19 cellular contexts compared by ENCODE assay signal in the genomic region with DNA sequence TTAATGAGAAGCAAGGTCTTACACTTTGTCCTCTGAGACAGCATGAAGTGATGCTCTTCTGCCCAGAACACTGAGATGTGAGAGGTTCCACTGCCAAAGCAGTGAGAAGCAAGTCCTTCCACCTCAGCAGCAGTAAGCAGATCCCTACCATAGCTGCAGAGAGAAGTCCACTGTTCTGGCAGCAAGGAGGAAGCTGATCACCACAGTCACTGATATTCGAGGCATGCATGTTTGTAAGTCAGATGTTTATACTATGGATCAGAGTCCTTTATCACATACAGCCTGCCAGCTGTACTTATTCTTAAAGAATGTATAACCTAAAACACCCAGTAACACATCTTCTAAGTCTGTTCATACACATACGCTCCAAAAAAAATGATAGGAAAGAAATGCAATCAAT. TPM values are rescaled to one million over a fixed set of nuclear protein-coding genes. Genes with fewer than 3 reads are reported as not detected.
"Had no signal": no experiment of that assay in that cellular context is flagged by ENCODE, and none has a peak within 500 bp of the region (broad histone marks: within the 10 kb centered on the region; RNA-seq: fewer than 3 reads in every experiment).

No MANE protein-coding gene starts in this region.

- FAIRE-seq: colon had no signal

- H3K27ac ChIP-seq: epithelial cell of prostate, esophagus muscularis mucosa, neutrophil, spleen, testis, tibial nerve, upper lobe of right lung had no signal

- H3K4me1 ChIP-seq: esophagus muscularis mucosa, spleen, testis, tibial nerve, upper lobe of right lung had no signal

- H3K9me3 ChIP-seq: esophagus muscularis mucosa, neutrophil, testis, upper lobe of right lung had no signal

- DNase-seq: effector memory CD8-positive, alpha-beta T cell; left colon; naive thymus-derived CD4-positive, alpha-beta T cell; nephron progenitor cell; posterior cingulate gyrus; spleen; stimulated activated CD4-positive, alpha-beta T cell treated with anti-CD3 and anti-CD28 coated beads, Interleukin-15, amount 100 ng/mL, for 24 hours; stimulated activated CD4-positive, alpha-beta T cell treated with anti-CD3 and anti-CD28 coated beads, Interleukin-1b, Interleukin-23, amount 100 ng/mL, for 48 hours; stimulated activated CD4-positive, alpha-beta T cell treated with anti-CD3 and anti-CD28 coated beads, Interleukin-4, amount 100 ng/mL, for 4 hours; stimulated activated naive B cell treated with anti-CD40 and anti-IgM and Interleukin-4, amounts not matched to agents 10 μg/mL and 1 μg/mL and 100 μg/mL, for 72 hours; stimulated activated naive CD8-positive, alpha-beta T cell treated with anti-CD3 and anti-CD28 coated beads, Interleukin-15, amount 100 ng/mL, for 72 hours; testis; upper lobe of right lung had no signal

- H3K4me3 ChIP-seq: esophagus muscularis mucosa, spleen, testis, tibial nerve, upper lobe of right lung had no signal

- H3K36me3 ChIP-seq: esophagus muscularis mucosa, neutrophil, spleen, tibial nerve, upper lobe of right lung had no signal

- H3K27me3 ChIP-seq: testis, tibial nerve, upper lobe of right lung had no signal

RNA-seq across cellular contexts. Expression of a gene that starts 25.1 kb away (rescaled TPM):
- polyA plus RNA-seq: liver; naive thymus-derived CD4-positive, alpha-beta T cell; spleen had no signal
